In genomic region chr3:165642761-165643432, GRCh38 we compare ENCODE assay signal across 9 cellular contexts.
DNase-seq lines count a peak whose midpoint lies in the region; ATAC-seq and TF ChIP-seq lines count a peak whose summit lies in the region.
"Had no signal": no experiment of that assay in that cellular context is flagged by ENCODE, and none has a peak within 500 bp of the region (broad histone marks: within the 10 kb centered on the region; RNA-seq: fewer than 3 reads in every experiment).

No MANE protein-coding gene starts in this region.

- H3K27ac ChIP-seq in brain microvascular endothelial cell = peak overlapping the region; percentile 96
- H3K27ac ChIP-seq in right lobe of liver = no peak overlapping the region
- H3K27ac ChIP-seq: SK-N-MC had no signal

- H3K4me3 ChIP-seq in AG09309 (ENCODE audit: control insufficient read depth, low read depth, low read length) = no peak overlapping the region
- peak overlapping the region; percentile 18 for H3K4me3 ChIP-seq in brain microvascular endothelial cell (ENCODE audit: low read depth, low read length)
- no peak overlapping the region for H3K4me3 ChIP-seq in right lobe of liver
- H3K4me3 ChIP-seq: SK-N-MC had no signal

- in situ Hi-C loops in brain microvascular endothelial cell (cut with HindIII; ENCODE audit: low pct_ligation_motif_present, low sequenced_read_pairs) (no loop called here), GM13976 (cut with MboI; ENCODE audit: low sequenced_read_pairs, unreplicated experiment) (no loop called here)

- H3K9me3 ChIP-seq in right lobe of liver = no peaks in the 10 kb centered on the region

- DNase-seq in AG09309 (ENCODE audit: low read depth) (peak; percentile 80), M059J (ENCODE audit: low read depth) (peak; percentile 98), brain microvascular endothelial cell (peak; percentile 97), right lobe of liver (peak in 1 of 3 donors; percentile 51), GM13976 (ENCODE audit: low spot score) (no peak), ecto neural progenitor cell (ENCODE audit: low spot score) (no peak)

- intact Hi-C loops in right lobe of liver (cut with DNase I) = no loop called here

- H3K27me3 ChIP-seq in brain microvascular endothelial cell (replicated peaks) = no peaks in the 10 kb centered on the region
- H3K27me3 ChIP-seq in right lobe of liver = no peaks in the 10 kb centered on the region

- no peak for TF ChIP-seq POLR2A in right lobe of liver (IDR thresholded peaks at IDR 0.05)

- TF ChIP-seq CTCF in AG09309 (IDR thresholded peaks at IDR 0.05; ENCODE audit: control insufficient read depth, insufficient read depth, low read depth, low read length, missing control alignments) (no peak), brain microvascular endothelial cell (IDR thresholded peaks at IDR 0.05; ENCODE audit: low read depth, low read length, missing control alignments) (no peak), right lobe of liver (IDR thresholded peaks at IDR 0.05) (no peak), GM13976 (IDR thresholded peaks at IDR 0.05; ENCODE audit: borderline replicate concordance, control extremely low read depth, extremely low read depth, insufficient read depth, missing control alignments) (no peak)

- H3K36me3 ChIP-seq in brain microvascular endothelial cell (replicated peaks) = no peaks in the 10 kb centered on the region
- H3K36me3 ChIP-seq in right lobe of liver = no peaks in the 10 kb centered on the region

- peaks cover 0 to 25% (median 0%) of the 10 kb centered on the region in 4 donors for H3K4me1 ChIP-seq in right lobe of liver

- ATAC-seq in right lobe of liver = peak; percentile 64 to 79 (median 72)
- ATAC-seq in GM19455 (IDR thresholded peaks at IDR 0.05; ENCODE audit: unreplicated experiment) = no peak
- ATAC-seq in GM18907 (IDR thresholded peaks at IDR 0.05; ENCODE audit: unreplicated experiment) = no peak

- 28% methylated on average over 4 of the region's 4 CpGs for WGBS in right lobe of liver (ENCODE audit: insufficient coverage, low coverage, low lambda C conversion rate, missing lambda C conversion rate)

Comparison
In these comparisons a context has a peak if more than half of its experiments do, and no peak if none do; other contexts are left out.
1. DNase-seq: peak in AG09309 (single experiment), M059J (single experiment) and brain microvascular endothelial cell (single experiment); none in GM13976 (single experiment) and ecto neural progenitor cell (single experiment).
2. ATAC-seq: peak in right lobe of liver (4 of 4); none in GM19455 (single experiment) and GM18907 (single experiment).